ENCODE assay signal across 2 cellular contexts in the genomic region with DNA sequence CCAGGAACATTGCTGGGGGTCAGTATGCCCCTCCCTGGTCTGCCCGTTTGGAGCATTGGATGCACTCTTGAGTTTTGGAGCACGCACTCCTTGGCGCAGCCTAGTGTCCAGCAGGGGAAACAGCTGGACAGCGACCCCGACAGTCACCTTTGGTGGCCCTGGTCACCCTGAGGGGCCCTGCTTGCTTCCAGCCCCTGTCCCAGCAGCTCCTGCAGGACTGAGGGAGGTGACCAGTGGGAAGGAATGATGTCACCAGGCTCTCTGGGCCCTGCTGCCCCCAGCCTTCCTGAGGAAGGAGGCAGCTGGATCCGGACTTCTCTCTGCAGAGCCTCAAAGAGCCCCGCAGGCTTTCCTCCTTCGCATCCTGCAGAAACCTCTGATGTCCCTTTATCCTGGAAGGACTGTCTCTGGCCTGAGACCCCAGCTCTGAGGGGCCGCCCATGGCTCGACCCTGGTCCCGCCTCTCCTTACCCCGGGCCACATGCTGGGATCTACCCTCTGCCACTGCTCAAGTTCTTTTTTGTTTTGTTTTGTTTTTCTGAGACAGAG.
TF ChIP-seq lines count a peak whose summit lies in the region.

No MANE protein-coding gene starts in this region.

TF ChIP-seq in GM12878, 131 proteins besides CTCF, POLR2A, EP300 and RAD21 (continues in another document):
- TF ChIP-seq ETV6 (conservative IDR thresholded peaks at IDR 0.05 in 1 of 2, IDR thresholded peaks at IDR 0.05 in 1 of 2; ENCODE audit: borderline replicate concordance in 1 of 2, low read depth in 1 of 2) = no peak
- no peak for TF ChIP-seq BACH1 (IDR thresholded peaks at IDR 0.05; ENCODE audit: borderline replicate concordance)
- no peak for TF ChIP-seq CREB1 (IDR thresholded peaks at IDR 0.05; ENCODE audit: low read depth)
- TF ChIP-seq, protein P1, sequence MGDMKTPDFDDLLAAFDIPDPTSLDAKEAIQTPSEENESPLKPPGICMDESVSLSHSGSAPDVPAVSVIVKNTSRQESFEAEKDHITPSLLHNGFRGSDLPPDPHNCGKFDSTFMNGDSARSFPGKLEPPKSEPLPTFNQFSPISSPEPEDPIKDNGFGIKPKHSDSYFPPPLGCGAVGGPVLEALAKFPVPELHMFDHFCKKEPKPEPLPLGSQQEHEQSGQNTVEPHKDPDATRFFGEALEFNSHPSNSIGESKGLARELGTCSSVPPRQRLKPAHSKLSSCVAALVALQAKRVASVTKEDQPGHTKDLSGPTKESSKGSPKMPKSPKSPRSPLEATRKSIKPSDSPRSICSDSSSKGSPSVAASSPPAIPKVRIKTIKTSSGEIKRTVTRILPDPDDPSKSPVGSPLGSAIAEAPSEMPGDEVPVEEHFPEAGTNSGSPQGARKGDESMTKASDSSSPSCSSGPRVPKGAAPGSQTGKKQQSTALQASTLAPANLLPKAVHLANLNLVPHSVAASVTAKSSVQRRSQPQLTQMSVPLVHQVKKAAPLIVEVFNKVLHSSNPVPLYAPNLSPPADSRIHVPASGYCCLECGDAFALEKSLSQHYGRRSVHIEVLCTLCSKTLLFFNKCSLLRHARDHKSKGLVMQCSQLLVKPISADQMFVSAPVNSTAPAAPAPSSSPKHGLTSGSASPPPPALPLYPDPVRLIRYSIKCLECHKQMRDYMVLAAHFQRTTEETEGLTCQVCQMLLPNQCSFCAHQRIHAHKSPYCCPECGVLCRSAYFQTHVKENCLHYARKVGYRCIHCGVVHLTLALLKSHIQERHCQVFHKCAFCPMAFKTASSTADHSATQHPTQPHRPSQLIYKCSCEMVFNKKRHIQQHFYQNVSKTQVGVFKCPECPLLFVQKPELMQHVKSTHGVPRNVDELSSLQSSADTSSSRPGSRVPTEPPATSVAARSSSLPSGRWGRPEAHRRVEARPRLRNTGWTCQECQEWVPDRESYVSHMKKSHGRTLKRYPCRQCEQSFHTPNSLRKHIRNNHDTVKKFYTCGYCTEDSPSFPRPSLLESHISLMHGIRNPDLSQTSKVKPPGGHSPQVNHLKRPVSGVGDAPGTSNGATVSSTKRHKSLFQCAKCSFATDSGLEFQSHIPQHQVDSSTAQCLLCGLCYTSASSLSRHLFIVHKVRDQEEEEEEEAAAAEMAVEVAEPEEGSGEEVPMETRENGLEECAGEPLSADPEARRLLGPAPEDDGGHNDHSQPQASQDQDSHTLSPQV (IDR thresholded peaks at IDR 0.05) = no peak
- TF ChIP-seq NR2F1 (conservative IDR thresholded peaks at IDR 0.05) = peak; percentile 52
- TF ChIP-seq, protein P2, sequence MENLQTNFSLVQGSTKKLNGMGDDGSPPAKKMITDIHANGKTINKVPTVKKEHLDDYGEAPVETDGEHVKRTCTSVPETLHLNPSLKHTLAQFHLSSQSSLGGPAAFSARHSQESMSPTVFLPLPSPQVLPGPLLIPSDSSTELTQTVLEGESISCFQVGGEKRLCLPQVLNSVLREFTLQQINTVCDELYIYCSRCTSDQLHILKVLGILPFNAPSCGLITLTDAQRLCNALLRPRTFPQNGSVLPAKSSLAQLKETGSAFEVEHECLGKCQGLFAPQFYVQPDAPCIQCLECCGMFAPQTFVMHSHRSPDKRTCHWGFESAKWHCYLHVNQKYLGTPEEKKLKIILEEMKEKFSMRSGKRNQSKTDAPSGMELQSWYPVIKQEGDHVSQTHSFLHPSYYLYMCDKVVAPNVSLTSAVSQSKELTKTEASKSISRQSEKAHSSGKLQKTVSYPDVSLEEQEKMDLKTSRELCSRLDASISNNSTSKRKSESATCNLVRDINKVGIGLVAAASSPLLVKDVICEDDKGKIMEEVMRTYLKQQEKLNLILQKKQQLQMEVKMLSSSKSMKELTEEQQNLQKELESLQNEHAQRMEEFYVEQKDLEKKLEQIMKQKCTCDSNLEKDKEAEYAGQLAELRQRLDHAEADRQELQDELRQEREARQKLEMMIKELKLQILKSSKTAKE (IDR thresholded peaks at IDR 0.05; ENCODE audit: low read depth, poor library complexity, severe bottlenecking) = no peak
- TF ChIP-seq IKZF1 (conservative IDR thresholded peaks at IDR 0.05) = 0 out of 2 replicates have a peak, but pooled peaks have one; percentile 25
- TF ChIP-seq, protein P3, sequence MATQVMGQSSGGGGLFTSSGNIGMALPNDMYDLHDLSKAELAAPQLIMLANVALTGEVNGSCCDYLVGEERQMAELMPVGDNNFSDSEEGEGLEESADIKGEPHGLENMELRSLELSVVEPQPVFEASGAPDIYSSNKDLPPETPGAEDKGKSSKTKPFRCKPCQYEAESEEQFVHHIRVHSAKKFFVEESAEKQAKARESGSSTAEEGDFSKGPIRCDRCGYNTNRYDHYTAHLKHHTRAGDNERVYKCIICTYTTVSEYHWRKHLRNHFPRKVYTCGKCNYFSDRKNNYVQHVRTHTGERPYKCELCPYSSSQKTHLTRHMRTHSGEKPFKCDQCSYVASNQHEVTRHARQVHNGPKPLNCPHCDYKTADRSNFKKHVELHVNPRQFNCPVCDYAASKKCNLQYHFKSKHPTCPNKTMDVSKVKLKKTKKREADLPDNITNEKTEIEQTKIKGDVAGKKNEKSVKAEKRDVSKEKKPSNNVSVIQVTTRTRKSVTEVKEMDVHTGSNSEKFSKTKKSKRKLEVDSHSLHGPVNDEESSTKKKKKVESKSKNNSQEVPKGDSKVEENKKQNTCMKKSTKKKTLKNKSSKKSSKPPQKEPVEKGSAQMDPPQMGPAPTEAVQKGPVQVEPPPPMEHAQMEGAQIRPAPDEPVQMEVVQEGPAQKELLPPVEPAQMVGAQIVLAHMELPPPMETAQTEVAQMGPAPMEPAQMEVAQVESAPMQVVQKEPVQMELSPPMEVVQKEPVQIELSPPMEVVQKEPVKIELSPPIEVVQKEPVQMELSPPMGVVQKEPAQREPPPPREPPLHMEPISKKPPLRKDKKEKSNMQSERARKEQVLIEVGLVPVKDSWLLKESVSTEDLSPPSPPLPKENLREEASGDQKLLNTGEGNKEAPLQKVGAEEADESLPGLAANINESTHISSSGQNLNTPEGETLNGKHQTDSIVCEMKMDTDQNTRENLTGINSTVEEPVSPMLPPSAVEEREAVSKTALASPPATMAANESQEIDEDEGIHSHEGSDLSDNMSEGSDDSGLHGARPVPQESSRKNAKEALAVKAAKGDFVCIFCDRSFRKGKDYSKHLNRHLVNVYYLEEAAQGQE (IDR thresholded peaks at IDR 0.05; ENCODE audit: low read depth, low read length) = peak; percentile 54; the same call in 1 of the 2 replicates
- TF ChIP-seq, protein P4, sequence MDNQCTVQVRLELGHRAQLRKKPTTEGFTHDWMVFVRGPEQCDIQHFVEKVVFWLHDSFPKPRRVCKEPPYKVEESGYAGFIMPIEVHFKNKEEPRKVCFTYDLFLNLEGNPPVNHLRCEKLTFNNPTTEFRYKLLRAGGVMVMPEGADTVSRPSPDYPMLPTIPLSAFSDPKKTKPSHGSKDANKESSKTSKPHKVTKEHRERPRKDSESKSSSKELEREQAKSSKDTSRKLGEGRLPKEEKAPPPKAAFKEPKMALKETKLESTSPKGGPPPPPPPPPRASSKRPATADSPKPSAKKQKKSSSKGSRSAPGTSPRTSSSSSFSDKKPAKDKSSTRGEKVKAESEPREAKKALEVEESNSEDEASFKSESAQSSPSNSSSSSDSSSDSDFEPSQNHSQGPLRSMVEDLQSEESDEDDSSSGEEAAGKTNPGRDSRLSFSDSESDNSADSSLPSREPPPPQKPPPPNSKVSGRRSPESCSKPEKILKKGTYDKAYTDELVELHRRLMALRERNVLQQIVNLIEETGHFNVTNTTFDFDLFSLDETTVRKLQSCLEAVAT (IDR thresholded peaks at IDR 0.05) = no peak
- no peak for TF ChIP-seq POLR2AphosphoS2 (IDR thresholded peaks at IDR 0.05; ENCODE audit: low read depth, low read length)

TF ChIP-seq in liver, 16 proteins besides CTCF, POLR2A, EP300 and RAD21:
- no peak for TF ChIP-seq JUND (IDR thresholded peaks at IDR 0.05)
- no peak for TF ChIP-seq HNF4G (IDR thresholded peaks at IDR 0.05)
- peak; percentile 27 for TF ChIP-seq SP1 (IDR thresholded peaks at IDR 0.05)
- TF ChIP-seq, protein P3 (IDR thresholded peaks at IDR 0.05) = peak; percentile 40
- TF ChIP-seq NR2F2 (IDR thresholded peaks at IDR 0.05) = peak; percentile 100
- TF ChIP-seq, protein P5, sequence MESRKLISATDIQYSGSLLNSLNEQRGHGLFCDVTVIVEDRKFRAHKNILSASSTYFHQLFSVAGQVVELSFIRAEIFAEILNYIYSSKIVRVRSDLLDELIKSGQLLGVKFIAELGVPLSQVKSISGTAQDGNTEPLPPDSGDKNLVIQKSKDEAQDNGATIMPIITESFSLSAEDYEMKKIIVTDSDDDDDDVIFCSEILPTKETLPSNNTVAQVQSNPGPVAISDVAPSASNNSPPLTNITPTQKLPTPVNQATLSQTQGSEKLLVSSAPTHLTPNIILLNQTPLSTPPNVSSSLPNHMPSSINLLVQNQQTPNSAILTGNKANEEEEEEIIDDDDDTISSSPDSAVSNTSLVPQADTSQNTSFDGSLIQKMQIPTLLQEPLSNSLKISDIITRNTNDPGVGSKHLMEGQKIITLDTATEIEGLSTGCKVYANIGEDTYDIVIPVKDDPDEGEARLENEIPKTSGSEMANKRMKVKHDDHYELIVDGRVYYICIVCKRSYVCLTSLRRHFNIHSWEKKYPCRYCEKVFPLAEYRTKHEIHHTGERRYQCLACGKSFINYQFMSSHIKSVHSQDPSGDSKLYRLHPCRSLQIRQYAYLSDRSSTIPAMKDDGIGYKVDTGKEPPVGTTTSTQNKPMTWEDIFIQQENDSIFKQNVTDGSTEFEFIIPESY (IDR thresholded peaks at IDR 0.05) = no peak
TF ChIP-seq in liver: peak in this region for 3.
